Comparison of ENCODE assay signal across 1 cellular context in genomic region chr21:34886554-34887385, GRCh38.
A peak's percentile ranks its signal among the peaks of the same experiment; 100 is the strongest.
TF ChIP-seq lines count a peak whose summit lies in the region.

No MANE protein-coding gene starts in this region.

TF ChIP-seq in K562, 482 proteins besides CTCF, POLR2A, EP300 and RAD21 (continued from another document):
- TF ChIP-seq GTF2F1 (IDR thresholded peaks at IDR 0.05; ENCODE audit: low read depth, low read length) = no peak
- TF ChIP-seq TGIF2 (CRISPR knock-in tag; IDR thresholded peaks at IDR 0.05) = peak; percentile 65
- no peak for TF ChIP-seq ATF4 (CRISPR knock-in tag; IDR thresholded peaks at IDR 0.05)
- TF ChIP-seq UBTF (IDR thresholded peaks at IDR 0.05; ENCODE audit: borderline replicate concordance in 1 of 2, low read depth in 2 of 2, low read length in 2 of 2) = peak; percentile 75 to 76; a peak in 1 of 4 replicates
- no peak for TF ChIP-seq ZNF444 (CRISPR knock-in tag; IDR thresholded peaks at IDR 0.05)
- no peak for TF ChIP-seq ARID3B (CRISPR knock-in tag; IDR thresholded peaks at IDR 0.05; ENCODE audit: borderline replicate concordance)
- TF ChIP-seq ERF (CRISPR knock-in tag; IDR thresholded peaks at IDR 0.05) = no peak
- peak; percentile 65; the same call in 1 of the 2 replicates for TF ChIP-seq ZBTB7A (IDR thresholded peaks at IDR 0.05; ENCODE audit: borderline replicate concordance, control insufficient read depth, low read depth, low read length)
- TF ChIP-seq VEZF1 (CRISPR knock-in tag; IDR thresholded peaks at IDR 0.05) = peak; percentile 72
- peak; percentile 58; the same call in 1 of the 2 replicates for TF ChIP-seq EGR1 (conservative IDR thresholded peaks at IDR 0.05)
- 0 out of 2 replicates have a peak, but pooled peaks have one; percentile 23 for TF ChIP-seq ATF7 (IDR thresholded peaks at IDR 0.05)
- TF ChIP-seq PHF8 (IDR thresholded peaks at IDR 0.05; ENCODE audit: borderline replicate concordance, low read length) = peak; percentile 27; the same call in 1 of the 2 replicates
- 0 out of 2 replicates have a peak, but pooled peaks have one; percentile 17 for TF ChIP-seq XRCC5 (IDR thresholded peaks at IDR 0.05; ENCODE audit: low read depth, low read length)
- no peak for TF ChIP-seq ETV1 (tag; conservative IDR thresholded peaks at IDR 0.05; ENCODE audit: low read depth)
